21 cellular contexts compared by ENCODE assay signal in genomic region chr17:55757659-55758058, GRCh38. TPM values are rescaled to one million over a fixed set of nuclear protein-coding genes. Genes with fewer than 3 reads are reported as not detected.
DNase-seq lines count a peak whose midpoint lies in the region; ATAC-seq and TF ChIP-seq lines count a peak whose summit lies in the region.
"Had no signal": no experiment of that assay in that cellular context is flagged by ENCODE, and none has a peak within 500 bp of the region (broad histone marks: within the 10 kb centered on the region; RNA-seq: fewer than 3 reads in every experiment).

No MANE protein-coding gene starts in this region.

- TF ChIP-seq CTCF in natural killer cell (IDR thresholded peaks at IDR 0.05): no peak

- peaks cover 24 to 27% of the 10 kb centered on the region in 2 donors for H3K4me1 Mint-ChIP-seq in natural killer cell

- no peak for DNase-seq in NCI-H1417 (lab: John Stamatoyannopoulos, UW)
- DNase-seq in natural killer cell: no peak
- DNase-seq: Calu3; CD4-positive, CD25-positive, alpha-beta regulatory T cell; DMS79; GOT3; KG1; MG63; NCI-H1092 treated with DMSO at 0.1 percent for 48 hours; NCI-H187; NCI-H446 treated with DMSO at 0.1 percent for 48 hours; NCI-H748 treated with DMSO at 0.1 percent for 48 hours; PC-9; T-helper 1 cell had no signal

- intact Hi-C loops in natural killer cell (cut with micrococcal nuclease): no loop called here

- H3K27ac Mint-ChIP-seq in natural killer cell: no peak overlapping the region
- H3K27ac Mint-ChIP-seq: CD4-positive, CD25-positive, alpha-beta regulatory T cell had no signal

- H3K36me3 Mint-ChIP-seq in natural killer cell: no peaks in the 10 kb centered on the region
- H3K36me3 Mint-ChIP-seq: CD4-positive, CD25-positive, alpha-beta regulatory T cell had no signal

- ATAC-seq in GM18520 (IDR thresholded peaks at IDR 0.05; ENCODE audit: unreplicated experiment): peak; percentile 43
- peak; percentile 59 for ATAC-seq in GM21360 (IDR thresholded peaks at IDR 0.05; ENCODE audit: unreplicated experiment)
- ATAC-seq in HG02610 (IDR thresholded peaks at IDR 0.05; ENCODE audit: unreplicated experiment): peak; percentile 65
- peak; percentile 64 for ATAC-seq in HG03432 (IDR thresholded peaks at IDR 0.05; ENCODE audit: unreplicated experiment)
- no peak for ATAC-seq in GM19035 (IDR thresholded peaks at IDR 0.05; ENCODE audit: unreplicated experiment)
- ATAC-seq in natural killer cell: no peak
- ATAC-seq in GM19455 (IDR thresholded peaks at IDR 0.05; ENCODE audit: unreplicated experiment): no peak

- H3K4me3 Mint-ChIP-seq in natural killer cell: no peak overlapping the region
- H3K4me3 Mint-ChIP-seq: CD4-positive, CD25-positive, alpha-beta regulatory T cell had no signal

- no peaks in the 10 kb centered on the region for H3K9me3 Mint-ChIP-seq in natural killer cell
- H3K9me3 Mint-ChIP-seq: CD4-positive, CD25-positive, alpha-beta regulatory T cell had no signal

- no peaks in the 10 kb centered on the region for H3K27me3 Mint-ChIP-seq in natural killer cell (ENCODE audit: low read depth in 2 of 2)

RNA-seq across cellular contexts. Expression of gene PCTP, which starts 6.8 kb away (rescaled TPM):
- 1 to 10 TPM; 6.3 to 9.5 (median 9.2) TPM for total RNA-seq in natural killer cell

RNA-seq across cellular contexts. Expression of gene TMEM100, which starts 35.0 kb away (rescaled TPM):
- not detected for total RNA-seq in natural killer cell
- total RNA-seq: Calu3; CD4-positive, CD25-positive, alpha-beta regulatory T cell; G401; PC-9 had no signal

Comparison
In these comparisons a context has a peak if more than half of its experiments do, and no peak if none do; other contexts are left out.
1. ATAC-seq: peak in GM18520 (single experiment), GM21360 (single experiment), HG02610 (single experiment) and HG03432 (single experiment); none in GM19035 (single experiment), natural killer cell (0 of 3) and GM19455 (single experiment).